In genomic region chr1:243422362-243422761, GRCh38 we compare ENCODE assay signal across 10 cellular contexts.
A peak's percentile ranks its signal among the peaks of the same experiment; 100 is the strongest.
DNase-seq lines count a peak whose midpoint lies in the region; ATAC-seq and TF ChIP-seq lines count a peak whose summit lies in the region.
"Had no signal": no experiment of that assay in that cellular context is flagged by ENCODE, and none has a peak within 500 bp of the region (broad histone marks: within the 10 kb centered on the region; RNA-seq: fewer than 3 reads in every experiment).

No MANE protein-coding gene starts in this region.

- intact Hi-C loops in right lobe of liver (cut with DNase I) (no loop called here), sciatic nerve (cut with DNase I) (no loop called here), lower leg skin (cut with DNase I; ENCODE audit: low total_unique reads) (no loop called here)
- intact Hi-C loops in CD8-positive, alpha-beta T cell (cut with DNase I, micrococcal nuclease) = no loop called here

- WGBS in liver = 84% methylated on average over 2 of the region's 2 CpGs
- 81% methylated on average over 2 of the region's 2 CpGs for WGBS in right lobe of liver (ENCODE audit: insufficient coverage, low coverage, low lambda C conversion rate, missing lambda C conversion rate)
- 68 to 70% methylated on average over 2 of the region's 2 CpGs for WGBS in lower leg skin, 2 donors

- peaks cover 6% of the 10 kb centered on the region for H3K36me3 Mint-ChIP-seq in effector memory CD8-positive, alpha-beta T cell (ENCODE audit: insufficient read depth)
- peaks cover 29% of the 10 kb centered on the region for H3K36me3 Mint-ChIP-seq in CD8-positive, alpha-beta T cell

- no peak overlapping the region for H3K9ac ChIP-seq in liver (ENCODE audit: low read depth in 1 of 2, low read length in 2 of 2)

- no peaks in the 10 kb centered on the region for H3K9me3 Mint-ChIP-seq in effector memory CD8-positive, alpha-beta T cell
- no peaks in the 10 kb centered on the region for H3K9me3 Mint-ChIP-seq in CD8-positive, alpha-beta T cell
- H3K9me3 Mint-ChIP-seq: stimulated activated naive B cell treated with anti-CD40 and anti-IgM and Interleukin-4, amounts not matched to agents 10 μg/mL and 1 μg/mL and 100 μg/mL, for 72 hours had no signal

- H3K27ac Mint-ChIP-seq in effector memory CD8-positive, alpha-beta T cell = peak overlapping the region; percentile 18 to 35
- no peak overlapping the region for H3K27ac Mint-ChIP-seq in CD8-positive, alpha-beta T cell

- H3K4me1 Mint-ChIP-seq in effector memory CD8-positive, alpha-beta T cell (ENCODE audit: low read depth in 2 of 2) = peaks cover 12% of the 10 kb centered on the region in 2 donors
- peaks cover 18% of the 10 kb centered on the region for H3K4me1 Mint-ChIP-seq in CD8-positive, alpha-beta T cell (ENCODE audit: low read depth)

- no peaks in the 10 kb centered on the region for H3K27me3 Mint-ChIP-seq in effector memory CD8-positive, alpha-beta T cell
- no peaks in the 10 kb centered on the region for H3K27me3 Mint-ChIP-seq in CD8-positive, alpha-beta T cell (ENCODE audit: low read depth)
- H3K27me3 Mint-ChIP-seq: activated naive CD8-positive, alpha-beta T cell; stimulated activated naive B cell treated with anti-CD40 and anti-IgM and Interleukin-4, amounts not matched to agents 10 μg/mL and 1 μg/mL and 100 μg/mL, for 72 hours had no signal

- DNase-seq in right lobe of liver = no peak
- peak; percentile 100 for DNase-seq in NCI-H1694 (lab: John Stamatoyannopoulos, UW)
- no peak for DNase-seq in effector memory CD8-positive, alpha-beta T cell
- DNase-seq in sciatic nerve (ENCODE audit: low spot score) = no peak
- DNase-seq in lower leg skin (ENCODE audit: low spot score in 2 of 2) = no peak
- no peak for DNase-seq in CD8-positive, alpha-beta T cell
- DNase-seq: SIG-M5 had no signal

- CTCF ChIA-PET in CD8-positive, alpha-beta T cell (lab: Charles Lee) = no interaction called here

- TF ChIP-seq CTCF in liver (IDR thresholded peaks at IDR 0.05; ENCODE audit: low read depth, low read length, missing input control) (no peak), right lobe of liver (IDR thresholded peaks at IDR 0.05) (no peak), lower leg skin (IDR thresholded peaks at IDR 0.05) (no peak)
- TF ChIP-seq CTCF in CD8-positive, alpha-beta T cell (IDR thresholded peaks at IDR 0.05) = no peak

- H3K36me3 ChIP-seq in liver (ENCODE audit: control insufficient read depth in 4 of 4, insufficient read depth in 3 of 4, low read depth in 1 of 4, low read length in 3 of 4) (peaks cover 0 to 6% (median 0%) of the 10 kb centered on the region in 4 donors), right lobe of liver (no peaks in the 10 kb centered on the region)
- H3K36me3 ChIP-seq in CD8-positive, alpha-beta T cell (ENCODE audit: insufficient read depth, low read length) = no peaks in the 10 kb centered on the region

- H3K27ac ChIP-seq in liver (ENCODE audit: low read depth in 1 of 2, low read length in 2 of 2) = peak overlapping the region; percentile 58 to 60
- no peak overlapping the region for H3K27ac ChIP-seq in right lobe of liver
- H3K27ac ChIP-seq in CD8-positive, alpha-beta T cell (ENCODE audit: low read depth, low read length) = no peak overlapping the region

- POLR2A ChIA-PET in CD8-positive, alpha-beta T cell (lab: Charles Lee) = no interaction called here

- no peak for TF ChIP-seq RAD21 in liver (IDR thresholded peaks at IDR 0.05)

- no peaks in the 10 kb centered on the region for H3K27me3 ChIP-seq in liver (ENCODE audit: control insufficient read depth in 4 of 4, insufficient read depth in 4 of 4, low read length in 3 of 4)
- no peaks in the 10 kb centered on the region for H3K27me3 ChIP-seq in right lobe of liver
- H3K27me3 ChIP-seq in CD8-positive, alpha-beta T cell (ENCODE audit: insufficient read depth, low read length) = no peaks in the 10 kb centered on the region

- no peak for ATAC-seq in right lobe of liver
- no peak for ATAC-seq in effector memory CD8-positive, alpha-beta T cell (replicated peaks)
- ATAC-seq in sciatic nerve = no peak
- ATAC-seq in CD8-positive, alpha-beta T cell = no peak

- H3K4me3 ChIP-seq in liver (ENCODE audit: low read depth in 1 of 3, low read length in 3 of 3) (no peak overlapping the region), right lobe of liver (no peak overlapping the region), lower leg skin (ENCODE audit: low read depth, poor library complexity, severe bottlenecking) (no peak overlapping the region)
- no peak overlapping the region for H3K4me3 ChIP-seq in CD8-positive, alpha-beta T cell (ENCODE audit: low read depth, low read length)

- H3K9me3 ChIP-seq in liver (ENCODE audit: control insufficient read depth in 4 of 4, low read length in 3 of 4) = no peaks in the 10 kb centered on the region
- no peaks in the 10 kb centered on the region for H3K9me3 ChIP-seq in right lobe of liver
- no peaks in the 10 kb centered on the region for H3K9me3 ChIP-seq in CD8-positive, alpha-beta T cell (ENCODE audit: low read length)

- H3K4me3 Mint-ChIP-seq in effector memory CD8-positive, alpha-beta T cell = peak overlapping the region in 1 of 2 donors; percentile 29
- H3K4me3 Mint-ChIP-seq in CD8-positive, alpha-beta T cell = no peak overlapping the region

- H3K4me1 ChIP-seq in liver (ENCODE audit: control insufficient read depth in 4 of 4, insufficient read depth in 4 of 4, low read length in 3 of 4) = peaks cover 0 to 15% (median 3%) of the 10 kb centered on the region in 4 donors
- H3K4me1 ChIP-seq in right lobe of liver = peaks cover 0 to 8% (median 0%) of the 10 kb centered on the region in 4 donors
- H3K4me1 ChIP-seq in CD8-positive, alpha-beta T cell (ENCODE audit: insufficient read depth, low read length) = peaks cover 10% of the 10 kb centered on the region

- TF ChIP-seq POLR2A in right lobe of liver (IDR thresholded peaks at IDR 0.05) (no peak), lower leg skin (IDR thresholded peaks at IDR 0.05) (no peak)

TF ChIP-seq in liver, 16 proteins besides CTCF, POLR2A, EP300 and RAD21:
- TF ChIP-seq FOXA1 (IDR thresholded peaks at IDR 0.05) = no peak
- TF ChIP-seq FOXA2 (IDR thresholded peaks at IDR 0.05) = no peak
- no peak for TF ChIP-seq RXRA (IDR thresholded peaks at IDR 0.05)
- TF ChIP-seq REST (IDR thresholded peaks at IDR 0.05) = no peak
- no peak for TF ChIP-seq HNF4G (IDR thresholded peaks at IDR 0.05)
- TF ChIP-seq TAF1 (conservative IDR thresholded peaks at IDR 0.05) = no peak
- TF ChIP-seq GABPA (IDR thresholded peaks at IDR 0.05 in 1 of 2, conservative IDR thresholded peaks at IDR 0.05 in 1 of 2) = no peak
- TF ChIP-seq ZBTB33 (IDR thresholded peaks at IDR 0.05) = no peak
- no peak for TF ChIP-seq NR2F2 (IDR thresholded peaks at IDR 0.05)
- TF ChIP-seq MAX (IDR thresholded peaks at IDR 0.05) = no peak
- TF ChIP-seq HNF4A (conservative IDR thresholded peaks at IDR 0.05) = no peak
- TF ChIP-seq YY1 (IDR thresholded peaks at IDR 0.05) = no peak
TF ChIP-seq in liver: peak in this region for 0.

Comparison
In these comparisons a context has a peak if more than half of its experiments do, and no peak if none do; other contexts are left out.
1. H3K27ac ChIP-seq: peak in liver (2 of 2); none in right lobe of liver (0 of 3) and CD8-positive, alpha-beta T cell (single experiment).